8 cellular contexts compared by ENCODE assay signal in genomic region chr13:20475927-20476691, GRCh38. TPM values are rescaled to one million over a fixed set of nuclear protein-coding genes. Genes with fewer than 3 reads are reported as not detected.
DNase-seq lines count a peak whose midpoint lies in the region; ATAC-seq and TF ChIP-seq lines count a peak whose summit lies in the region.

No MANE protein-coding gene starts in this region.

- intact Hi-C loops in OCI-LY7 (cut with micrococcal nuclease; ENCODE audit: unreplicated experiment), result no loop called here

- H3K27ac Mint-ChIP-seq in activated naive CD8-positive, alpha-beta T cell treated with anti-CD3 and anti-CD28 coated beads, Interleukin-2, amount 50 U/mL, for 24 hours, result peak overlapping the region; percentile 85

- no peaks in the 10 kb centered on the region for H3K9me3 ChIP-seq in OCI-LY7 (ENCODE audit: low read length)

- no peak overlapping the region for H3K4me2 ChIP-seq in OCI-LY7 (ENCODE audit: low read length)

- no TSS peak for BruUV-seq in OCI-LY7 (replicated peaks; lab: Mats Ljungman, UMichigan)

- H3K4me3 Mint-ChIP-seq in activated naive CD8-positive, alpha-beta T cell treated with anti-CD3 and anti-CD28 coated beads, Interleukin-2, amount 50 U/mL, for 24 hours, result peak overlapping the region; percentile 68

- H3K4me1 Mint-ChIP-seq in activated naive CD8-positive, alpha-beta T cell treated with anti-CD3 and anti-CD28 coated beads, Interleukin-2, amount 50 U/mL, for 24 hours, result peaks cover 53% of the 10 kb centered on the region

- H3K4me3 ChIP-seq in OCI-LY7 (ENCODE audit: low read depth, low read length, poor library complexity, severe bottlenecking), result no peak overlapping the region

- no peaks in the 10 kb centered on the region for H3K9me2 ChIP-seq in OCI-LY7 (ENCODE audit: insufficient read depth, low read length)

- CTCF ChIA-PET in OCI-LY7 (lab: Charles Lee; ENCODE audit: unreplicated experiment), result no interaction called here

- H3K27me3 Mint-ChIP-seq in activated naive CD8-positive, alpha-beta T cell treated with anti-CD3 and anti-CD28 coated beads, Interleukin-2, amount 50 U/mL, for 24 hours, result no peaks in the 10 kb centered on the region

- DNase-seq in SW480 (ENCODE audit: low spot score) (peak; percentile 70), cerebellar nuclear complex (lab: John Stamatoyannopoulos, UW) (no peak), NCI-H2196 treated with DMSO at 0.1 percent for 48 hours (lab: John Stamatoyannopoulos, UW; ENCODE audit: unreplicated experiment) (no peak), OCI-LY7 (ENCODE audit: low spot score) (no peak)
- DNase-seq in activated naive CD8-positive, alpha-beta T cell treated with anti-CD3 and anti-CD28 coated beads, Interleukin-2, amount 50 U/mL, for 24 hours, result peak; percentile 64
- DNase-seq in stimulated activated CD4-positive, alpha-beta T cell treated with anti-CD3 and anti-CD28 coated beads, Interleukin-1b, Interleukin-23, amount 100 ng/mL, for 24 hours (ENCODE audit: low read depth in 4 of 4, low spot score in 1 of 4), result peak in 3 of 4 experiments; percentile 28 to 49 (median 36)

- no peak for TF ChIP-seq CTCF in OCI-LY7 (conservative IDR thresholded peaks at IDR 0.05; ENCODE audit: low read length)

- no peak overlapping the region for H3K27ac ChIP-seq in OCI-LY7 (ENCODE audit: low read depth, low read length, poor library complexity, severe bottlenecking)

- no peaks in the 10 kb centered on the region for H3K36me3 ChIP-seq in OCI-LY7 (ENCODE audit: insufficient read depth, low read length)

- peak; percentile 94 for ATAC-seq in GM18870 (IDR thresholded peaks at IDR 0.05; ENCODE audit: unreplicated experiment)
- ATAC-seq in HG02852 (IDR thresholded peaks at IDR 0.05; ENCODE audit: unreplicated experiment), result peak; percentile 96
- peak; percentile 97 for ATAC-seq in activated naive CD8-positive, alpha-beta T cell treated with anti-CD3 and anti-CD28 coated beads, Interleukin-2, amount 50 U/mL, for 24 hours

- no peaks in the 10 kb centered on the region for H3K9me3 Mint-ChIP-seq in activated naive CD8-positive, alpha-beta T cell treated with anti-CD3 and anti-CD28 coated beads, Interleukin-2, amount 50 U/mL, for 24 hours

- H4K20me1 ChIP-seq in OCI-LY7 (ENCODE audit: insufficient read depth, low read length), result no peaks in the 10 kb centered on the region

- peaks cover 5% of the 10 kb centered on the region for H3K4me1 ChIP-seq in OCI-LY7 (ENCODE audit: insufficient read depth, low read length, poor library complexity, severe bottlenecking)

- no peaks in the 10 kb centered on the region for H3K79me2 ChIP-seq in OCI-LY7 (ENCODE audit: insufficient read depth, low read depth, low read length)

- POLR2A ChIA-PET in OCI-LY7 (lab: Charles Lee), result no interaction called here

- no peak overlapping the region for H2AFZ ChIP-seq in OCI-LY7 (ENCODE audit: low read length)

- no peaks in the 10 kb centered on the region for H3K36me3 Mint-ChIP-seq in activated naive CD8-positive, alpha-beta T cell treated with anti-CD3 and anti-CD28 coated beads, Interleukin-2, amount 50 U/mL, for 24 hours (ENCODE audit: low read depth)

RNA-seq across cellular contexts. Expression of gene CRYL1, which starts 49.5 kb away (rescaled TPM):
- not detected in 2 replicates for total RNA-seq in OCI-LY7 (2014; rRNA removed; shearing (Covaris generic))
- total RNA-seq in OCI-LY7 (2022), result 0.57 TPM in 1 of 2 replicates, not detected in the other

Comparison
In these comparisons a context has a peak if more than half of its experiments do, and no peak if none do; other contexts are left out.
1. DNase-seq: peak in SW480 (single experiment), activated naive CD8-positive, alpha-beta T cell treated with anti-CD3 and anti-CD28 coated beads, Interleukin-2, amount 50 U/mL, for 24 hours (single experiment) and stimulated activated CD4-positive, alpha-beta T cell treated with anti-CD3 and anti-CD28 coated beads, Interleukin-1b, Interleukin-23, amount 100 ng/mL, for 24 hours (3 of 4); none in cerebellar nuclear complex (0 of 2), NCI-H2196 treated with DMSO at 0.1 percent for 48 hours (single experiment) and OCI-LY7 (single experiment).
2. Peak in every context shown above with its lines, with median percentiles within 50 percentile points of each other: ATAC-seq.